Comparison of ENCODE assay signal across 8 cellular contexts in the genomic region with DNA sequence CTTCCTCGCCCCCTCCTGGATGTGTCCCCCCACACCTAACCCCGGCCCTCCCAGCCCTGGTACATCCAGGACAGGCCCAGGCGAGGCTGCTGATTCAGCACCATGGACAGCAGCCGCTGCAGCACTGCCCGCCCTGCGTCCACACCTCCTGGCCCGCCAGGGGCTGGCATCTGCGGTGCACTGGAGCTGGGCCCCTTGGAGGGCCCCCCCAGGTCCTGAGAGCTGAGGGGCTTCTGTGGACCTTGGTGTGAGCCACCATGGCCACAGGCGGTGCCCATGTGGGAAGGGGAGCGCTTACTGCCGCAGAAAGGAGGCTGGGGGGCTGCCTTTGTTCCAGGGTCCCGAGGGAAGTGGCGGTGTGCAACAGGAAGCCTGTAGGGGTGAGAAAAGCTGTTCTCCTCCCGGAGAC. TPM values are rescaled to one million over a fixed set of nuclear protein-coding genes. Genes with fewer than 3 reads are reported as not detected.
A peak's percentile ranks its signal among the peaks of the same experiment; 100 is the strongest.
DNase-seq lines count a peak whose midpoint lies in the region; ATAC-seq, FAIRE-seq and TF ChIP-seq lines count a peak whose summit lies in the region.

No MANE protein-coding gene starts in this region.

- H3K36me3 ChIP-seq in GM06990 (ENCODE audit: control insufficient read depth, insufficient read depth, low read length) (no peaks in the 10 kb centered on the region), kidney (ENCODE audit: control insufficient read depth in 1 of 2, insufficient read depth in 2 of 2, low read length in 2 of 2) (no peaks in the 10 kb centered on the region)

- H3K4me3 ChIP-seq in GM06990 (replicated peaks; ENCODE audit: low read depth, low read length) (no peak overlapping the region), kidney (ENCODE audit: low read length in 2 of 2) (no peak overlapping the region)

- intact Hi-C loops in kidney (cut with DNase I): no loop called here

- H3K9ac ChIP-seq in kidney (ENCODE audit: low read length in 2 of 2): no peak overlapping the region

- H3K9me3 ChIP-seq in kidney (ENCODE audit: control insufficient read depth in 1 of 2, low read length in 2 of 2): no peaks in the 10 kb centered on the region

- no peak overlapping the region for H3K27ac ChIP-seq in kidney (ENCODE audit: low read depth in 2 of 2, low read length in 2 of 2)

- no peak for ATAC-seq in GM18861 (IDR thresholded peaks at IDR 0.05; ENCODE audit: unreplicated experiment)

- H3K4me1 ChIP-seq in kidney (ENCODE audit: control insufficient read depth in 1 of 2, insufficient read depth in 1 of 2, low read depth in 1 of 2, low read length in 2 of 2): peaks cover 12 to 22% of the 10 kb centered on the region in 2 donors

- FAIRE-seq in kidney (lab: Jason Lieb, UNC): no peak

- H3K27me3 ChIP-seq in GM06990 (replicated peaks; ENCODE audit: control insufficient read depth, insufficient read depth, low read length): no peaks in the 10 kb centered on the region; the same call in 1 of the 2 replicates

- peak; percentile 28 for DNase-seq in GM06990 (ENCODE audit: extremely low read depth, insufficient read length)
- peak; percentile 88 for DNase-seq in RPMI8226
- peak; percentile 51 for DNase-seq in activated naive CD4-positive, alpha-beta T cell treated with anti-CD3 and anti-CD28 coated beads, Interleukin-2, amount 50 U/mL, for 16 hours
- DNase-seq in islet precursor cell: peak; percentile 85
- DNase-seq in stimulated activated CD8-positive, alpha-beta memory T cell treated with anti-CD3 and anti-CD28 coated beads, Interleukin-7, amount 100 ng/mL, for 24 hours (ENCODE audit: low read depth): peak; percentile 13
- no peak for DNase-seq in OCI-M2 (lab: John Stamatoyannopoulos, UW; ENCODE audit: unreplicated experiment)
- no peak for DNase-seq in kidney

- TF ChIP-seq CTCF in GM06990 (IDR thresholded peaks at IDR 0.05; ENCODE audit: insufficient read depth, low read length, poor library complexity, severe bottlenecking) (no peak), kidney (IDR thresholded peaks at IDR 0.05; ENCODE audit: borderline replicate concordance, extremely low read depth, insufficient read depth) (no peak)

RNA-seq across cellular contexts. Expression of a gene that starts 35.9 kb away (rescaled TPM):
- 20.6 TPM for total RNA-seq in kidney
- polyA plus RNA-seq in kidney (ENCODE audit: insufficient read depth, low read depth, low replicate concordance): 6.4 TPM

RNA-seq across cellular contexts. Expression of a gene that starts 36.3 kb away (rescaled TPM):
- total RNA-seq in kidney: 3.4 TPM
- 0.86 TPM for polyA plus RNA-seq in kidney (ENCODE audit: insufficient read depth, low read depth, low replicate concordance)

RNA-seq across cellular contexts. Expression of a gene that starts 41.2 kb away (rescaled TPM):
- total RNA-seq in kidney: 141 TPM
- not detected for polyA plus RNA-seq in kidney (ENCODE audit: insufficient read depth, low read depth, low replicate concordance)

RNA-seq across cellular contexts. Expression of a gene that starts 51.7 kb away (rescaled TPM):
- total RNA-seq in kidney: 156 TPM
- polyA plus RNA-seq in kidney (ENCODE audit: insufficient read depth, low read depth, low replicate concordance): 1.6 TPM

Comparison
In these comparisons a context has a peak if more than half of its experiments do, and no peak if none do; other contexts are left out.
1. DNase-seq: peak in GM06990 (single experiment), RPMI8226 (single experiment), activated naive CD4-positive, alpha-beta T cell treated with anti-CD3 and anti-CD28 coated beads, Interleukin-2, amount 50 U/mL, for 16 hours (single experiment), islet precursor cell (single experiment) and stimulated activated CD8-positive, alpha-beta memory T cell treated with anti-CD3 and anti-CD28 coated beads, Interleukin-7, amount 100 ng/mL, for 24 hours (single experiment); none in OCI-M2 (single experiment) and kidney (single experiment).